ENCODE assay signal across 10 cellular contexts in the genomic region with DNA sequence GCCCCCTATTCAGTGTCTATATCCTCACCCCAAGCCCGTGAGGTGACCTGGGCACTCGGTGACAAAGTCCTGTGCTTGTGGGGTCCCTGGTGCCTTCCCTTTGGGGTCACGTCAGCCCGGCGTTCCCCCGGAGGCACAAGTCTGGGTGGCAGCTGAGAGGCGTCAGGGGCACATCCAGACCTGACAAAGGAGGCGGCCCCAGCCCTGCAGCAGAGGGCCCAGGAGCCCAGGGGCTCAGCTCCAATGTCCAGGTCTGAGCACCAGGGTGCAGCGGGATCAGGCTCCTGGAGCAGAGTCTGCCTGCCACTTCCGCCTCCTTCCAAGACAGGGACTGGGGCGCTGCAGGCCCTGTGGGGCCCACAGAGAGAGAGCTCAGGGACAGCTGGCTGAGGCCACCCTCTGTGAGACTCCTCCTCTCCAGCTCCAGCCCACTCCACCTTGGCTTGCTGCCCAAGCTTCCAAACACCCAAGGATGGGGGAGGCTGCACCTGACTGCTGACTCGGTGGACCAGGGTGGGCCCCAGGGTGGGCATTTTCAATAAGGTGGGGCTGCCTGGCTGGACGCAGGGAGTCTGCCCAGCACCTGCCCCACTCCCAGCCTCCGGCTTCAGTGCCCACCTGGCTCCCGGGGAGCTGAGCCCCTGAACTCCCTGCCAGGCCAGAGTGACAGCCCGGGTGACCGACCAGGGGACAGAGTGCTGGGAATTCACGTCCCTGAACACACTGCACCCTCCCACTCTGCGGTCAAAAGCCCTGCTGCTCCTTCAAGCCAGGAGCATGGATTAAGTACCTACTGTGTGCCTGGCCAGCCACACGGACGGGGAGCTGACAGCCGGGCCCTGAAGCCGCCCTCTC. TPM values are rescaled to one million over a fixed set of nuclear protein-coding genes. Genes with fewer than 3 reads are reported as not detected.
DNase-seq lines count a peak whose midpoint lies in the region; ATAC-seq and TF ChIP-seq lines count a peak whose summit lies in the region.
"Had no signal": no experiment of that assay in that cellular context is flagged by ENCODE, and none has a peak within 500 bp of the region (broad histone marks: within the 10 kb centered on the region; RNA-seq: fewer than 3 reads in every experiment).

No MANE protein-coding gene starts in this region.

- H3K9me3 ChIP-seq in sigmoid colon = no peaks in the 10 kb centered on the region
- H3K9me3 ChIP-seq: tibial artery had no signal

- WGBS in sigmoid colon, 2 donors = 23 to 52% methylated on average over 23 of the region's 23 CpGs

- H3K36me3 ChIP-seq in sigmoid colon = no peaks in the 10 kb centered on the region
- H3K36me3 ChIP-seq: tibial artery had no signal

- H3K27ac ChIP-seq in sigmoid colon = no peak overlapping the region
- H3K27ac ChIP-seq: tibial artery had no signal

- TF ChIP-seq CTCF in sigmoid colon (IDR thresholded peaks at IDR 0.05) = no peak

- peaks cover 0 to 61% (median 32%) of the 10 kb centered on the region in 3 donors for H3K27me3 ChIP-seq in sigmoid colon

- intact Hi-C loops in sigmoid colon (cut with DNase I) = no loop called here

- no peak for TF ChIP-seq EP300 in sigmoid colon (IDR thresholded peaks at IDR 0.05)

- no peak for TF ChIP-seq POLR2A in sigmoid colon (IDR thresholded peaks at IDR 0.05)

- H3K4me3 ChIP-seq in sigmoid colon = no peak overlapping the region
- H3K4me3 ChIP-seq: GM12878 had no signal

- peaks cover 0 to 22% (median 17%) of the 10 kb centered on the region in 4 donors for H3K4me1 ChIP-seq in sigmoid colon

- DNase-seq in NCI-H146 (lab: John Stamatoyannopoulos, UW) (peak; percentile 15), NCI-H146 treated with DMSO at 0.1 percent for 48 hours (lab: John Stamatoyannopoulos, UW; ENCODE audit: unreplicated experiment) (no peak), NCI-H345 (lab: John Stamatoyannopoulos, UW) (peak; percentile 72), iPS-NIHi11 (ENCODE audit: low spot score) (peak; percentile 58), sigmoid colon (peak; percentile 56), NOMO-1 treated with DMSO at 0.1 percent for 48 hours (lab: John Stamatoyannopoulos, UW; ENCODE audit: unreplicated experiment) (no peak), epidermal melanocyte (ENCODE audit: insufficient read length, low spot score) (no peak)

- no peak for ATAC-seq in GM21367 (IDR thresholded peaks at IDR 0.05; ENCODE audit: unreplicated experiment)
- ATAC-seq: GM12878 had no signal

RNA-seq across cellular contexts. Expression of a gene that starts 1.0 kb away (rescaled TPM):
- total RNA-seq in sigmoid colon = 1 to 10 TPM in 1 of 4 donors, under 1 TPM in 3; 0.16 to 1.9 (median 0.52) TPM
- polyA plus RNA-seq in sigmoid colon = under 1 TPM in 2 of 3 donors, not detected in 1; under 0.01 to 0.15 TPM

Comparison
In these comparisons a context has a peak if more than half of its experiments do, and no peak if none do; other contexts are left out.
1. DNase-seq: peak in NCI-H146 (single experiment), NCI-H345 (single experiment), iPS-NIHi11 (single experiment) and sigmoid colon (single experiment); none in NCI-H146 treated with DMSO at 0.1 percent for 48 hours (single experiment), NOMO-1 treated with DMSO at 0.1 percent for 48 hours (single experiment) and epidermal melanocyte (single experiment).